Comparison of ENCODE assay signal across 29 cellular contexts in genomic region chrX:72088761-72089160, GRCh38. TPM values are rescaled to one million over a fixed set of nuclear protein-coding genes. Genes with fewer than 3 reads are reported as not detected.
DNase-seq lines count a peak whose midpoint lies in the region; ATAC-seq, FAIRE-seq and TF ChIP-seq lines count a peak whose summit lies in the region.
"Had no signal": no experiment of that assay in that cellular context is flagged by ENCODE, and none has a peak within 500 bp of the region (broad histone marks: within the 10 kb centered on the region; RNA-seq: fewer than 3 reads in every experiment).

No MANE protein-coding gene starts in this region.

- dilution Hi-C loops in endothelial cell of umbilical vein (cut with MboI; ENCODE audit: extremely low pct_ligation_motif_present, low sequenced_read_pairs) = no loop called here

- H3K4me3 ChIP-seq in endothelial cell of umbilical vein (replicated peaks in 1 of 3; ENCODE audit: insufficient read depth in 1 of 3, low read depth in 1 of 3, low read length in 3 of 3) = no peak overlapping the region
- no peak overlapping the region for H3K4me3 ChIP-seq in uterus
- H3K4me3 ChIP-seq: BLaER1, GM12878 had no signal

- no peak overlapping the region for H2AFZ ChIP-seq in endothelial cell of umbilical vein (ENCODE audit: low read depth, low read length)

- no peaks in the 10 kb centered on the region for H3K9me1 ChIP-seq in endothelial cell of umbilical vein (replicated peaks; ENCODE audit: control insufficient read depth, extremely low read depth, insufficient read depth, low read length)

- peak; percentile 50 for FAIRE-seq in endothelial cell of umbilical vein (lab: Jason Lieb, UNC)
- FAIRE-seq: A204.1, GM12878, GM12892, GM18507 had no signal

- H3K4me2 ChIP-seq in endothelial cell of umbilical vein (ENCODE audit: insufficient read depth, low read length) = no peak overlapping the region
- H3K4me2 ChIP-seq: BLaER1 had no signal

- BruUV-seq in endothelial cell of umbilical vein (replicated peaks; lab: Mats Ljungman, UMichigan) = no TSS peak

- intact Hi-C loops in endothelial cell of umbilical vein (cut with micrococcal nuclease) (no loop called here), uterus (cut with DNase I; ENCODE audit: low total_unique reads) (no loop called here)

- TF ChIP-seq POLR2A in endothelial cell of umbilical vein (IDR thresholded peaks at IDR 0.05; ENCODE audit: low read depth, low read length) (no peak), uterus (IDR thresholded peaks at IDR 0.05) (no peak)

- H3K9me3 ChIP-seq in T-helper 17 cell (ENCODE audit: control insufficient read depth, low read length, poor library complexity, severe bottlenecking) = no peaks in the 10 kb centered on the region
- no peaks in the 10 kb centered on the region for H3K9me3 ChIP-seq in endothelial cell of umbilical vein (replicated peaks; ENCODE audit: control insufficient read depth, insufficient read depth, low read length)
- no peaks in the 10 kb centered on the region for H3K9me3 ChIP-seq in uterus
- H3K9me3 ChIP-seq: BE2C, BLaER1 had no signal

- CTCF ChIA-PET in endothelial cell of umbilical vein (lab: Charles Lee) = interaction anchor here (1.0 kb wide), 1 partner anchor 71 kb away, joined by 3 read pairs; no protein-coding TSS in a partner anchor

- peaks cover 40% of the 10 kb centered on the region for H3K9me3 Mint-ChIP-seq in mesothelial cell of epicardium
- H3K9me3 Mint-ChIP-seq in activated T-helper 17 cell treated with anti-CD3 and anti-CD28 coated beads, Interleukin-2, amount 50 U/mL, for 72 hours = no peaks in the 10 kb centered on the region
- H3K9me3 Mint-ChIP-seq: CD4-positive, CD25-positive, alpha-beta regulatory T cell; CD8-positive, alpha-beta memory T cell had no signal

- no peak overlapping the region for H3K9ac ChIP-seq in endothelial cell of umbilical vein (replicated peaks; ENCODE audit: extremely low read depth, insufficient read depth, low read length)
- H3K9ac ChIP-seq: BLaER1 had no signal

- no peaks in the 10 kb centered on the region for H4K20me1 ChIP-seq in endothelial cell of umbilical vein (replicated peaks; ENCODE audit: control insufficient read depth, extremely low read depth, insufficient read depth, low read length)
- H4K20me1 ChIP-seq: BLaER1 had no signal

- POLR2A ChIA-PET in endothelial cell of umbilical vein (lab: Charles Lee) = no interaction called here

- peaks cover 69% of the 10 kb centered on the region for H3K79me2 ChIP-seq in endothelial cell of umbilical vein (ENCODE audit: control insufficient read depth, insufficient read depth, low read length)

- H3K27me3 ChIP-seq in endothelial cell of umbilical vein (ENCODE audit: control insufficient read depth in 2 of 2, insufficient read depth in 2 of 2, low read length in 2 of 2) (no peaks in the 10 kb centered on the region), uterus (no peaks in the 10 kb centered on the region)
- H3K27me3 ChIP-seq: BE2C had no signal

- H3K27ac ChIP-seq in endothelial cell of umbilical vein (ENCODE audit: insufficient read depth, low read depth, low read length) = no peak overlapping the region
- no peak overlapping the region for H3K27ac ChIP-seq in uterus
- H3K27ac ChIP-seq: BLaER1 had no signal

- H3K36me3 Mint-ChIP-seq in T-helper 17 cell (ENCODE audit: low read depth) (no peaks in the 10 kb centered on the region), mesothelial cell of epicardium (no peaks in the 10 kb centered on the region)
- no peaks in the 10 kb centered on the region for H3K36me3 Mint-ChIP-seq in activated T-helper 17 cell treated with anti-CD3 and anti-CD28 coated beads, Interleukin-2, amount 50 U/mL, for 72 hours (ENCODE audit: low read depth)
- H3K36me3 Mint-ChIP-seq: CD4-positive, alpha-beta memory T cell; CD4-positive, CD25-positive, alpha-beta regulatory T cell; CD8-positive, alpha-beta memory T cell had no signal

- H3K4me3 Mint-ChIP-seq in T-helper 17 cell (no peak overlapping the region), mesothelial cell of epicardium (no peak overlapping the region)
- no peak overlapping the region for H3K4me3 Mint-ChIP-seq in activated T-helper 17 cell treated with anti-CD3 and anti-CD28 coated beads, Interleukin-2, amount 50 U/mL, for 72 hours
- H3K4me3 Mint-ChIP-seq: CD14-positive monocyte; CD4-positive, alpha-beta memory T cell; CD4-positive, CD25-positive, alpha-beta regulatory T cell; CD8-positive, alpha-beta memory T cell had no signal

- H3K4me1 Mint-ChIP-seq in T-helper 17 cell = peaks cover 4% of the 10 kb centered on the region
- H3K4me1 Mint-ChIP-seq in mesothelial cell of epicardium = peaks cover 23% of the 10 kb centered on the region
- no peaks in the 10 kb centered on the region for H3K4me1 Mint-ChIP-seq in activated T-helper 17 cell treated with anti-CD3 and anti-CD28 coated beads, Interleukin-2, amount 50 U/mL, for 72 hours
- H3K4me1 Mint-ChIP-seq: CD4-positive, CD25-positive, alpha-beta regulatory T cell had no signal

- DNase-seq in T-helper 17 cell = no peak
- no peak for DNase-seq in endothelial cell of umbilical vein (ENCODE audit: low read depth, low spot score)
- DNase-seq in mesothelial cell of epicardium (ENCODE audit: low spot score in 2 of 2, unreplicated experiment in 2 of 2) = no peak
- peak; percentile 39 for DNase-seq in pons (ENCODE audit: low spot score)
- DNase-seq in midbrain (lab: John Stamatoyannopoulos, UW) = no peak
- no peak for DNase-seq in uterus
- DNase-seq in LoVo (ENCODE audit: low spot score) = no peak
- DNase-seq: 8988T; ACHN; BE2C; C1 segment of cervical spinal cord; CD4-positive, alpha-beta memory T cell; CD4-positive, CD25-positive, alpha-beta regulatory T cell; CD8-positive, alpha-beta memory T cell; COR-L47; DMS 273 treated with DMSO at 0.1 percent for 48 hours; DMS153; DMS53; DMS79; DND-41; EL; GDM1 had no signal

- ATAC-seq in T-helper 17 cell = no peak
- no peak for ATAC-seq in activated T-helper 17 cell treated with anti-CD3 and anti-CD28 coated beads, Interleukin-2, amount 50 U/mL, for 72 hours (replicated peaks)
- ATAC-seq: GM12878 had no signal

- TF ChIP-seq CTCF in endothelial cell of umbilical vein (IDR thresholded peaks at IDR 0.05; ENCODE audit: extremely low read depth in 1 of 2, insufficient read depth in 1 of 2, low read depth in 1 of 2, low read length in 2 of 2) (no peak), mesothelial cell of epicardium (IDR thresholded peaks at IDR 0.05; ENCODE audit: unreplicated experiment) (no peak), uterus (IDR thresholded peaks at IDR 0.05) (no peak)

- H3K27me3 Mint-ChIP-seq in T-helper 17 cell = no peaks in the 10 kb centered on the region
- no peaks in the 10 kb centered on the region for H3K27me3 Mint-ChIP-seq in mesothelial cell of epicardium (ENCODE audit: low read depth)
- no peaks in the 10 kb centered on the region for H3K27me3 Mint-ChIP-seq in activated T-helper 17 cell treated with anti-CD3 and anti-CD28 coated beads, Interleukin-2, amount 50 U/mL, for 72 hours

- H3K4me1 ChIP-seq in endothelial cell of umbilical vein (ENCODE audit: control insufficient read depth, extremely low read depth, insufficient read depth, low read length) = no peaks in the 10 kb centered on the region
- no peaks in the 10 kb centered on the region for H3K4me1 ChIP-seq in uterus
- H3K4me1 ChIP-seq: BLaER1 had no signal

- H3K36me3 ChIP-seq in endothelial cell of umbilical vein (ENCODE audit: control insufficient read depth in 2 of 2, extremely low read depth in 1 of 2, insufficient read depth in 2 of 2, low read length in 2 of 2) = no peaks in the 10 kb centered on the region
- H3K36me3 ChIP-seq in uterus = no peaks in the 10 kb centered on the region
- H3K36me3 ChIP-seq: BLaER1 had no signal

- H3K27ac Mint-ChIP-seq in T-helper 17 cell = peak overlapping the region; percentile 41
- peak overlapping the region; percentile 71 for H3K27ac Mint-ChIP-seq in mesothelial cell of epicardium
- no peak overlapping the region for H3K27ac Mint-ChIP-seq in activated T-helper 17 cell treated with anti-CD3 and anti-CD28 coated beads, Interleukin-2, amount 50 U/mL, for 72 hours
- H3K27ac Mint-ChIP-seq: CD14-positive monocyte; CD4-positive, CD25-positive, alpha-beta regulatory T cell had no signal

TF ChIP-seq in endothelial cell of umbilical vein, 7 proteins besides CTCF, POLR2A, EP300 and RAD21:
- TF ChIP-seq EZH2 (IDR thresholded peaks at IDR 0.05; ENCODE audit: borderline replicate concordance, low read depth, low read length, severe bottlenecking) (no peak), POLR2AphosphoS5 (IDR thresholded peaks at IDR 0.05; ENCODE audit: insufficient read depth, low read depth, low read length) (no peak)

RNA-seq across cellular contexts. Expression of gene RTL5, which starts 43.0 kb away (rescaled TPM):
- total RNA-seq in T-helper 17 cell (1 to 10 TPM; 2.6 to 2.7 TPM), endothelial cell of umbilical vein (1.7 and 2.1 TPM in 2 replicates), mesothelial cell of epicardium (36.1 to 37.5 TPM (median 36.4 TPM) in 3 replicates), uterus (10 to 100 TPM in 1 of 4 donors, 1 to 10 TPM in 3; 2.3 to 23.3 (median 6.1) TPM)
- polyA plus RNA-seq in endothelial cell of umbilical vein = 0.99 and 1.0 TPM in 2 replicates
- polyA plus RNA-seq in endothelial cell of umbilical vein (2011; cell fraction: cytosol; rRNA removed) = 1.1 and 1.4 TPM in 2 replicates
- 2.8 and 3.1 TPM in 2 replicates for polyA plus RNA-seq in endothelial cell of umbilical vein (2011; cell fraction: nucleus; rRNA removed)
- polyA plus RNA-seq in endothelial cell of umbilical vein (2012) = 1.9 and 2.1 TPM in 2 replicates
- polyA minus RNA-seq in endothelial cell of umbilical vein = 1.2 and 1.6 TPM in 2 replicates
- not detected for polyA minus RNA-seq in endothelial cell of umbilical vein (2011; cell fraction: cytosol; rRNA and poly(A)+ RNA removed)
- polyA minus RNA-seq in endothelial cell of umbilical vein (2011; cell fraction: nucleus; rRNA and poly(A)+ RNA removed) = 0.87 and 0.91 TPM in 2 replicates
- total RNA-seq in activated T-helper 17 cell treated with anti-CD3 and anti-CD28 coated beads, Interleukin-2, amount 50 U/mL, for 72 hours = 1 to 10 TPM in 1 of 2 donors, under 1 TPM in 1; 0.45 to 1.0 TPM
